In genomic region chr1:11495579-11495978, GRCh38 we compare ENCODE assay signal across 14 cellular contexts. TPM values are rescaled to one million over a fixed set of nuclear protein-coding genes. Genes with fewer than 3 reads are reported as not detected.
DNase-seq lines count a peak whose midpoint lies in the region; ATAC-seq lines count a peak whose summit lies in the region.
"Had no signal": no experiment of that assay in that cellular context is flagged by ENCODE, and none has a peak within 500 bp of the region (broad histone marks: within the 10 kb centered on the region; RNA-seq: fewer than 3 reads in every experiment).

No MANE protein-coding gene starts in this region.

- ATAC-seq in sciatic nerve, result no peak
- ATAC-seq: CD8-positive, alpha-beta T cell; HCT116 had no signal

- peaks cover 23% of the 10 kb centered on the region for H3K27me3 Mint-ChIP-seq in activated naive CD4-positive, alpha-beta T cell treated with anti-CD3 and anti-CD28 coated beads, Interleukin-2, amount 10 ng/mL, durations not matched to agents 7 days and 5 days
- H3K27me3 Mint-ChIP-seq in activated naive CD4-positive, alpha-beta T cell treated with anti-CD3 and anti-CD28 coated beads for 36 hours (ENCODE audit: low read depth), result peaks cover 2% of the 10 kb centered on the region

- peaks cover 2% of the 10 kb centered on the region for H3K36me3 Mint-ChIP-seq in activated naive CD4-positive, alpha-beta T cell treated with anti-CD3 and anti-CD28 coated beads, Interleukin-2, amount 10 ng/mL, durations not matched to agents 7 days and 5 days
- H3K36me3 Mint-ChIP-seq in activated naive CD4-positive, alpha-beta T cell treated with anti-CD3 and anti-CD28 coated beads for 36 hours (ENCODE audit: low read depth), result no peaks in the 10 kb centered on the region
- H3K36me3 Mint-ChIP-seq: CD8-positive, alpha-beta T cell had no signal

- DNase-seq in activated naive CD4-positive, alpha-beta T cell treated with anti-CD3 and anti-CD28 coated beads, Interleukin-2, amount 10 ng/mL, durations not matched to agents 7 days and 5 days, result peak; percentile 6
- DNase-seq in activated naive CD4-positive, alpha-beta T cell treated with anti-CD3 and anti-CD28 coated beads for 36 hours, result no peak
- DNase-seq in mesenteric fat pad (ENCODE audit: low spot score), result peak; percentile 5
- peak; percentile 5 for DNase-seq in sciatic nerve (ENCODE audit: low spot score)
- no peak for DNase-seq in NCI-H2196 treated with DMSO at 0.1 percent for 48 hours (lab: John Stamatoyannopoulos, UW; ENCODE audit: unreplicated experiment)
- no peak for DNase-seq in occipital lobe (lab: John Stamatoyannopoulos, UW)
- DNase-seq: Calu3; CD8-positive, alpha-beta T cell; DMS79 treated with DMSO at 0.1 percent for 48 hours; GF-D8; GOT3; H7 had no signal

- CTCF ChIA-PET in activated naive CD4-positive, alpha-beta T cell treated with anti-CD3 and anti-CD28 coated beads, Interleukin-2, amount 10 ng/mL, durations not matched to agents 7 days and 5 days (lab: Charles Lee), result no interaction called here
- CTCF ChIA-PET in activated naive CD4-positive, alpha-beta T cell treated with anti-CD3 and anti-CD28 coated beads for 36 hours (lab: Charles Lee), result no interaction called here

- H3K27ac Mint-ChIP-seq in activated naive CD4-positive, alpha-beta T cell treated with anti-CD3 and anti-CD28 coated beads, Interleukin-2, amount 10 ng/mL, durations not matched to agents 7 days and 5 days, result no peak overlapping the region
- H3K27ac Mint-ChIP-seq in activated naive CD4-positive, alpha-beta T cell treated with anti-CD3 and anti-CD28 coated beads for 36 hours, result no peak overlapping the region
- H3K27ac Mint-ChIP-seq: B cell; CD8-positive, alpha-beta T cell had no signal

- H3K9me3 Mint-ChIP-seq in activated naive CD4-positive, alpha-beta T cell treated with anti-CD3 and anti-CD28 coated beads, Interleukin-2, amount 10 ng/mL, durations not matched to agents 7 days and 5 days, result no peaks in the 10 kb centered on the region
- H3K9me3 Mint-ChIP-seq in activated naive CD4-positive, alpha-beta T cell treated with anti-CD3 and anti-CD28 coated beads for 36 hours, result peaks cover 3% of the 10 kb centered on the region

- no peaks in the 10 kb centered on the region for H3K4me1 Mint-ChIP-seq in activated naive CD4-positive, alpha-beta T cell treated with anti-CD3 and anti-CD28 coated beads, Interleukin-2, amount 10 ng/mL, durations not matched to agents 7 days and 5 days
- no peaks in the 10 kb centered on the region for H3K4me1 Mint-ChIP-seq in activated naive CD4-positive, alpha-beta T cell treated with anti-CD3 and anti-CD28 coated beads for 36 hours (ENCODE audit: low read depth)
- H3K4me1 Mint-ChIP-seq: B cell had no signal

- intact Hi-C loops in activated naive CD4-positive, alpha-beta T cell treated with anti-CD3 and anti-CD28 coated beads for 36 hours (cut with micrococcal nuclease), result no loop called here
- intact Hi-C loops in sciatic nerve (cut with DNase I), result no loop called here

- no peak overlapping the region for H3K4me3 Mint-ChIP-seq in activated naive CD4-positive, alpha-beta T cell treated with anti-CD3 and anti-CD28 coated beads, Interleukin-2, amount 10 ng/mL, durations not matched to agents 7 days and 5 days
- no peak overlapping the region for H3K4me3 Mint-ChIP-seq in activated naive CD4-positive, alpha-beta T cell treated with anti-CD3 and anti-CD28 coated beads for 36 hours
- H3K4me3 Mint-ChIP-seq: B cell; CD8-positive, alpha-beta T cell had no signal

RNA-seq across cellular contexts. Expression of gene DISP3, which starts 16.6 kb away (rescaled TPM):
- under 1 TPM; 0.07 to 0.17 TPM for total RNA-seq in activated naive CD4-positive, alpha-beta T cell treated with anti-CD3 and anti-CD28 coated beads for 36 hours
- total RNA-seq in mesenteric fat pad (not detected), sciatic nerve (0.18 TPM), occipital lobe (26.7 TPM)

Comparison
In these comparisons a context has a peak if more than half of its experiments do, and no peak if none do; other contexts are left out.
1. DNase-seq: peak in activated naive CD4-positive, alpha-beta T cell treated with anti-CD3 and anti-CD28 coated beads, Interleukin-2, amount 10 ng/mL, durations not matched to agents 7 days and 5 days (single experiment), mesenteric fat pad (single experiment) and sciatic nerve (single experiment); none in activated naive CD4-positive, alpha-beta T cell treated with anti-CD3 and anti-CD28 coated beads for 36 hours (single experiment), NCI-H2196 treated with DMSO at 0.1 percent for 48 hours (single experiment) and occipital lobe (single experiment).
2. RNA of gene DISP3, which starts 16.6 kb away (total RNA-seq): 26.7 TPM in occipital lobe (single experiment); 0.18 TPM in sciatic nerve (single experiment), 0.07 to 0.17 TPM in activated naive CD4-positive, alpha-beta T cell treated with anti-CD3 and anti-CD28 coated beads for 36 hours and not detected in mesenteric fat pad (single experiment); every median in the first group is over 10 times any median in the second.